1 cellular context compared by ENCODE assay signal in the genomic region with DNA sequence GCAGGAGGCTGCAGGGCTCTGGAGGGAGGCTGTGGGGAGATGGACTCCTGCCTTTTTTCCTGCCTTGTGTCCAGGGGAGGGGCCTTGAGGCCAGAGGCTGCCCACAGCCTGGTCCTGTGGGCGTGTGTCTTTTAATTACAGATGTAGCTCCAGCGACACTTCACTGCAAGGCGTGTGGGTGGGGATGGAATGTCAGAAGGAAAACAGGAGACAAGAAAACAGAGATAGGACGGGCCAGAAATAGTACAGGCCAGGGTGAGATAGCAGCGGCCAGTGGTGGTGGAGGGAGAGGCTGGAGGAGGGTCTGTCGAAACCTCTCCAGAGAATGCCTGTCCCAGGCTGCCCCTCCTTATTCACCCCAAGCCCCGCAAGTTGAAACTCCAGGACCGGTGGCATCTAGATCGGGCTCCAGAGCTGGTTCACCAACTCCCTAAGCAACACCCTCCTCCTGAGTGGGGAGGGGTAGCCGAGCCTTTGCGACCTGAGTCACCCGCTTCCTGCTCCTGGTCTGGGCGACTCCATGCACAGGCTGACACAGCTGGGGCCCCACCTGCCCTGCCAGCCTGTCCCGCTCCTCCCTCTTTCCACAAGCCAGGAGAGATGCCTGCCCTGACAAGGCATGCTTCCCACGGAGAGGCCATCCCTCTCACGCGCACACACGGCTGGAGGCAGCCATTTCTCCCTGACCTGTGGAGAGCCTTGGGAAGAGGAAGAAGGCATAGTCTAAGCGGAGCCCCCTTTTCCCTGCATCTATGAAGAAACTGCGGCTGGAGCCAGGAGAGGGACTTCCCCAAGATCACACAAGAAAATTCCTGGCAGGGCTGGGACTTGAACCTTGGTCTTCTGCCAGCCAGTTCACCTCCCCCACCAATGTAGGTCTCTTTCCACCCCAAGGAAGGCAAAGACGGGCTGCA.
TF ChIP-seq lines count a peak whose summit lies in the region.

No MANE protein-coding gene starts in this region.

TF ChIP-seq in endothelial cell of umbilical vein, 7 proteins besides CTCF, POLR2A, EP300 and RAD21:
- TF ChIP-seq POLR2AphosphoS5 (IDR thresholded peaks at IDR 0.05; ENCODE audit: insufficient read depth, low read depth, low read length): peak; percentile 31
- no peak for TF ChIP-seq JUN (IDR thresholded peaks at IDR 0.05; ENCODE audit: borderline replicate concordance, insufficient read depth, insufficient read length, low read depth)
- TF ChIP-seq, protein P1, sequence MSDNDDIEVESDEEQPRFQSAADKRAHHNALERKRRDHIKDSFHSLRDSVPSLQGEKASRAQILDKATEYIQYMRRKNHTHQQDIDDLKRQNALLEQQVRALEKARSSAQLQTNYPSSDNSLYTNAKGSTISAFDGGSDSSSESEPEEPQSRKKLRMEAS (IDR thresholded peaks at IDR 0.05; ENCODE audit: insufficient read depth, insufficient read length): no peak
- TF ChIP-seq GATA2 (IDR thresholded peaks at IDR 0.05; ENCODE audit: insufficient read depth, insufficient read length, low read depth, low read length): no peak
- TF ChIP-seq EZH2 (IDR thresholded peaks at IDR 0.05; ENCODE audit: borderline replicate concordance, low read depth, low read length, severe bottlenecking): no peak
- TF ChIP-seq MYC (IDR thresholded peaks at IDR 0.05; ENCODE audit: low read depth, low read length): no peak
- TF ChIP-seq FOS (IDR thresholded peaks at IDR 0.05; ENCODE audit: borderline replicate concordance, insufficient read depth, low read length): peak; percentile 58
